In the genomic region with DNA sequence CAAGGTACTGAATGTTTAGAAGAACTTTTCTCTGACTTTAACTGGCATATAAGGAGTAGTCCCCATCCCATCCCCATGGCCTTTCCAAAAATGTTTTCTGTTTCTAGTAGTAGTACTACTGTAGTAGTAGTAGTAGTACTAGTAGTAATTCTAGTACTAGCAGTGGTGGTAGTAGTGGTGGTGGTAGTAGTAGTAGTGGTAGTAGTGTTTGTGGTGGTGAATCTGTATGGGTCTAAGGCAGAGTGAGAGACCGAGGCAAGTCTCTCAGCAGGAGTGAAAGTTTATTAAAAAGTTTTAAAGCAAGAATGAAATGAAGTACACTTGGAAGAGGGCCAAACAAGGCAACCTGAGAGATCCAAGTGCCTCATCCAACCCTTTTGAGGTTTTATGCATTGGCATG, we compare ENCODE assay signal across 1 cellular context.
TF ChIP-seq lines count a peak whose summit lies in the region.

No MANE protein-coding gene starts in this region.

TF ChIP-seq in IMR-90, 13 proteins besides CTCF, POLR2A, EP300 and RAD21:
- TF ChIP-seq RFX5 (IDR thresholded peaks at IDR 0.05; ENCODE audit: low read depth, low read length) (no peak), USF2 (IDR thresholded peaks at IDR 0.05; ENCODE audit: low read depth, low read length) (no peak), CHD1 (IDR thresholded peaks at IDR 0.05; ENCODE audit: low read depth, low read length) (no peak), CEBPB (IDR thresholded peaks at IDR 0.05; ENCODE audit: low read depth, low read length) (no peak), MXI1 (IDR thresholded peaks at IDR 0.05; ENCODE audit: borderline replicate concordance, low read depth, low read length) (no peak), RCOR1 (IDR thresholded peaks at IDR 0.05; ENCODE audit: insufficient replicate concordance, low read length) (no peak), SMC3 (IDR thresholded peaks at IDR 0.05; ENCODE audit: low read depth, low read length) (no peak), MAZ (IDR thresholded peaks at IDR 0.05; ENCODE audit: borderline replicate concordance, low read depth, low read length) (no peak), BHLHE40 (IDR thresholded peaks at IDR 0.05; ENCODE audit: low read depth, low read length) (no peak), MAFK (IDR thresholded peaks at IDR 0.05; ENCODE audit: low read depth, low read length) (no peak)
- TF ChIP-seq, protein P1, sequence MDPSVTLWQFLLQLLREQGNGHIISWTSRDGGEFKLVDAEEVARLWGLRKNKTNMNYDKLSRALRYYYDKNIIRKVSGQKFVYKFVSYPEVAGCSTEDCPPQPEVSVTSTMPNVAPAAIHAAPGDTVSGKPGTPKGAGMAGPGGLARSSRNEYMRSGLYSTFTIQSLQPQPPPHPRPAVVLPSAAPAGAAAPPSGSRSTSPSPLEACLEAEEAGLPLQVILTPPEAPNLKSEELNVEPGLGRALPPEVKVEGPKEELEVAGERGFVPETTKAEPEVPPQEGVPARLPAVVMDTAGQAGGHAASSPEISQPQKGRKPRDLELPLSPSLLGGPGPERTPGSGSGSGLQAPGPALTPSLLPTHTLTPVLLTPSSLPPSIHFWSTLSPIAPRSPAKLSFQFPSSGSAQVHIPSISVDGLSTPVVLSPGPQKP (IDR thresholded peaks at IDR 0.05; ENCODE audit: borderline replicate concordance, low read depth, low read length), result no peak
